ENCODE assay signal across 8 cellular contexts in the genomic region with DNA sequence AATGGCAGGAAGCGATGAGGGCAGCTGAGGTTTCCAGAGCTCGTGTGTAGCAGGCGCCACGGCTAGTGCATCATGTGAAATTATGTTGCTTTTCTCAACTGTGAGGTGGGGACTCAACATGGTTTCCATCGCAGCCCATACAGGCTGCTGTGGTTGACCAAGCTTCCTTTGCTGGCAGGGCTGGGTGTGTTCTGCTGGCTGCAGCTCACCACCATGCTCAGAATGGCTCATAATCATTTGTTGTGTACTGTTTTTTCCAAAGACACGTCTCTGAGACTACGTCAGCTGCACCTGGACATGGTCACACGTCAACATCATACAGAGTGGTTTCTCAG. TPM values are rescaled to one million over a fixed set of nuclear protein-coding genes. Genes with fewer than 3 reads are reported as not detected.
DNase-seq lines count a peak whose midpoint lies in the region; ATAC-seq and TF ChIP-seq lines count a peak whose summit lies in the region.

No MANE protein-coding gene starts in this region.

- TF ChIP-seq CTCF in natural killer cell (IDR thresholded peaks at IDR 0.05) (no peak), breast epithelium (IDR thresholded peaks at IDR 0.05) (no peak)

- peaks cover 0 to 6% of the 10 kb centered on the region in 2 donors for H3K4me1 ChIP-seq in breast epithelium

- intact Hi-C loops in natural killer cell (cut with micrococcal nuclease) (loop anchor here (1.0 to 2.0 kb wide), 2 partner anchors 19 to 272 kb away; no protein-coding TSS in a partner anchor), breast epithelium (cut with DNase I; ENCODE audit: low total_unique reads) (no loop called here)

- H3K36me3 Mint-ChIP-seq in natural killer cell = no peaks in the 10 kb centered on the region

- H3K27me3 Mint-ChIP-seq in natural killer cell (ENCODE audit: low read depth in 2 of 2) = no peaks in the 10 kb centered on the region

- peak overlapping the region; percentile 89 to 99 for H3K27ac Mint-ChIP-seq in natural killer cell

- H3K9me3 ChIP-seq in breast epithelium = no peaks in the 10 kb centered on the region

- DNase-seq in AML-193 (lab: John Stamatoyannopoulos, UW) = peak; percentile 63 to 73
- DNase-seq in activated CD4-positive, alpha-beta T cell treated with anti-CD3 and anti-CD28 coated beads, Interleukin-2, amount 50 U/mL, for 4 hours = peak; percentile 69 to 80
- peak; percentile 83 for DNase-seq in natural killer cell
- DNase-seq in middle frontal gyrus (ENCODE audit: extremely low spot score, low spot score) = no peak
- DNase-seq in breast epithelium (ENCODE audit: low spot score in 2 of 2) = no peak
- no peak for DNase-seq in HT-29 (ENCODE audit: low spot score)

- TF ChIP-seq POLR2A in breast epithelium (IDR thresholded peaks at IDR 0.05) = no peak

- no peaks in the 10 kb centered on the region for H3K36me3 ChIP-seq in breast epithelium

- H3K27me3 ChIP-seq in breast epithelium = no peaks in the 10 kb centered on the region

- no peak overlapping the region for H3K4me3 ChIP-seq in breast epithelium

- H3K27ac ChIP-seq in breast epithelium = no peak overlapping the region

- H3K9me3 Mint-ChIP-seq in natural killer cell = peaks cover under 1 to 1% of the 10 kb centered on the region in 2 donors

- ATAC-seq in GM19351 (IDR thresholded peaks at IDR 0.05; ENCODE audit: unreplicated experiment) (peak; percentile 85), HG03378 (IDR thresholded peaks at IDR 0.05; ENCODE audit: unreplicated experiment) (peak; percentile 83), natural killer cell (peak; percentile 68 to 92 (median 91))

- peaks cover 59 to 82% of the 10 kb centered on the region in 2 donors for H3K4me1 Mint-ChIP-seq in natural killer cell

- H3K4me3 Mint-ChIP-seq in natural killer cell = peak overlapping the region; percentile 92

RNA-seq across cellular contexts. Expression of a gene that starts 16.1 kb away (rescaled TPM):
- 100 to 1,000 TPM; 252 to 277 (median 274) TPM for total RNA-seq in natural killer cell
- 10 to 100 TPM; 14.2 to 54.9 (median 31.5) TPM for total RNA-seq in breast epithelium
- 24.9 and 25.1 TPM in 2 replicates for total RNA-seq in HT-29 (2014; rRNA removed; shearing (Covaris generic))

RNA-seq across cellular contexts. Expression of a gene that starts 30.6 kb away (rescaled TPM):
- total RNA-seq in natural killer cell (1 to 10 TPM in 1 of 3 donors, under 1 TPM in 1, not detected in 1; 0.45 to 7.7 TPM), breast epithelium (not detected)
- not detected in 2 replicates for total RNA-seq in HT-29 (2014; rRNA removed; shearing (Covaris generic))

Comparison
In these comparisons a context has a peak if more than half of its experiments do, and no peak if none do; other contexts are left out.
1. DNase-seq: peak in AML-193 (2 of 2), activated CD4-positive, alpha-beta T cell treated with anti-CD3 and anti-CD28 coated beads, Interleukin-2, amount 50 U/mL, for 4 hours (2 of 2) and natural killer cell (single experiment); none in middle frontal gyrus (single experiment), breast epithelium (0 of 2) and HT-29 (single experiment).
2. Peak in every context shown above with its lines, with median percentiles within 50 percentile points of each other: ATAC-seq.